In the genomic region with DNA sequence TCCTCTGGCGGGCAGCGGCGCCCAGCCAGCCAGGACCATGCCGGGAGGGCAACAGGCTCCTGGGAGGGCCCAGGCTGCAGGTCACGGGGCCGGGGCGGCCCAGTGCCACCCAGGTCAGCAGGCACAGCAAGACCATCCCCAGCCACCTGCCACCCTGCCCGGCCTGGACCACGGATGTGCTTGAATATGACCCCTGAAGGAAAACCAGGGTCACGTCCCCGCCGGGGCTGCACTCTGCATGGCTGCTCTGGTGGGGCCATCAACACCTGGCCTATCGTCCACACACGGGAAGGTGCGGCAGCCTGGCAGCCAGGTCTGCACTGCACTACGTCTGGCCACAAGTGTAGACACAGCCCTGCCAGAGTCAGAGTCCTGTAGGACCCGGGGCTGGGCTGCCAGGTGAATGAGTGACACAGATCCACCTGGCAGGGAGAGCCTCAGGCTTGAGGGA, we compare ENCODE assay signal across 17 cellular contexts. TPM values are rescaled to one million over a fixed set of nuclear protein-coding genes. Genes with fewer than 3 reads are reported as not detected.
DNase-seq lines count a peak whose midpoint lies in the region; ATAC-seq and TF ChIP-seq lines count a peak whose summit lies in the region.
"Had no signal": no experiment of that assay in that cellular context is flagged by ENCODE, and none has a peak within 500 bp of the region (broad histone marks: within the 10 kb centered on the region; RNA-seq: fewer than 3 reads in every experiment).

No MANE protein-coding gene starts in this region.

- TF ChIP-seq CTCF in heart right ventricle (IDR thresholded peaks at IDR 0.05): no peak
- no peak for TF ChIP-seq CTCF in osteocyte (IDR thresholded peaks at IDR 0.05)

- H3K9me3 Mint-ChIP-seq in osteocyte (ENCODE audit: unreplicated experiment): no peaks in the 10 kb centered on the region

- no peak overlapping the region for H3K4me3 Mint-ChIP-seq in osteocyte (ENCODE audit: unreplicated experiment)
- H3K4me3 Mint-ChIP-seq: activated CD8-positive, alpha-beta T cell treated with anti-CD3 and anti-CD28 coated beads, Interleukin-2, amount 10 ng/mL, durations not matched to agents 7 days and 5 days; stimulated activated naive CD8-positive, alpha-beta T cell treated with anti-CD3 and anti-CD28 coated beads, Interleukin-15, amount 100 ng/mL, for 72 hours had no signal

- ATAC-seq in heart right ventricle: no peak
- no peak for ATAC-seq in GM19467 (IDR thresholded peaks at IDR 0.05; ENCODE audit: unreplicated experiment)
- ATAC-seq: activated CD8-positive, alpha-beta T cell treated with anti-CD3 and anti-CD28 coated beads, Interleukin-2, amount 10 ng/mL, durations not matched to agents 7 days and 5 days; activated naive CD4-positive, alpha-beta T cell treated with anti-CD3 and anti-CD28 coated beads, Interleukin-2, amount 50 U/mL, for 72 hours; stimulated activated naive CD8-positive, alpha-beta T cell treated with anti-CD3 and anti-CD28 coated beads, Interleukin-15, amount 100 ng/mL, for 72 hours had no signal

- intact Hi-C loops in cardiac septum (cut with DNase I): no loop called here
- intact Hi-C loops in heart right ventricle (cut with DNase I): loop anchor here in 3 of 10 donors (10.0 kb wide), 2 partner anchors 56 to 396 kb away; no protein-coding TSS in a partner anchor

- no peaks in the 10 kb centered on the region for H3K9me3 ChIP-seq in heart right ventricle

- no peaks in the 10 kb centered on the region for H3K27me3 Mint-ChIP-seq in osteocyte (ENCODE audit: unreplicated experiment)

- 89 to 91% methylated on average over 15 to 17 of the region's 17 CpGs for WGBS in heart right ventricle, 2 donors

- H3K4me1 ChIP-seq in heart right ventricle: peaks cover 4 to 43% (median 28%) of the 10 kb centered on the region in 9 donors

- peaks cover 0 to 8% (median 0%) of the 10 kb centered on the region in 7 donors for H3K27me3 ChIP-seq in heart right ventricle

- H3K27ac Mint-ChIP-seq in osteocyte (ENCODE audit: unreplicated experiment): no peak overlapping the region
- H3K27ac Mint-ChIP-seq: activated CD8-positive, alpha-beta T cell treated with anti-CD3 and anti-CD28 coated beads, Interleukin-2, amount 10 ng/mL, durations not matched to agents 7 days and 5 days; activated naive CD4-positive, alpha-beta T cell treated with anti-CD3 and anti-CD28 coated beads, Interleukin-2, amount 50 U/mL, for 72 hours; progenitor cell of endocrine pancreas; stimulated activated naive CD8-positive, alpha-beta T cell treated with anti-CD3 and anti-CD28 coated beads, Interleukin-15, amount 100 ng/mL, for 72 hours had no signal

- H3K27ac ChIP-seq in heart right ventricle: no peak overlapping the region
- H3K27ac ChIP-seq: GM23248, HL-60 had no signal

- peak; percentile 65 for DNase-seq in cardiac septum (ENCODE audit: low spot score)
- DNase-seq in heart right ventricle: no peak
- peak; percentile 41 for DNase-seq in ecto neural progenitor cell (ENCODE audit: low spot score)
- DNase-seq in osteocyte (ENCODE audit: extremely low spot score, unreplicated experiment): peak; percentile 83
- DNase-seq in ureter (ENCODE audit: low spot score): peak; percentile 42
- DNase-seq in stimulated activated naive CD4-positive, alpha-beta T cell (lab: John Stamatoyannopoulos, UW): no peak
- DNase-seq in GF-D8 (lab: John Stamatoyannopoulos, UW): no peak
- DNase-seq: activated CD8-positive, alpha-beta T cell treated with anti-CD3 and anti-CD28 coated beads, Interleukin-2, amount 10 ng/mL, durations not matched to agents 7 days and 5 days; COR-L47; GM23248; hippocampal formation; NCI-H526 treated with DMSO at 0.1 percent for 48 hours had no signal

- peaks cover 17% of the 10 kb centered on the region for H3K4me1 Mint-ChIP-seq in osteocyte (ENCODE audit: unreplicated experiment)

- H3K36me3 ChIP-seq in heart right ventricle: peaks cover 0 to 4% (median 0%) of the 10 kb centered on the region in 9 donors

- peaks cover 7% of the 10 kb centered on the region for H3K36me3 Mint-ChIP-seq in osteocyte (ENCODE audit: unreplicated experiment)

- H3K4me3 ChIP-seq in heart right ventricle: no peak overlapping the region
- H3K4me3 ChIP-seq: GM23248 had no signal

RNA-seq across cellular contexts. Expression of a gene that starts 6.9 kb away (rescaled TPM):
- total RNA-seq in cardiac septum (6.5 TPM), heart right ventricle (10 to 100 TPM in 5 of 10 donors, 1 to 10 TPM in 3, under 1 TPM in 2; 0.39 to 27.9 (median 8.6) TPM), osteocyte (4.8 and 4.9 TPM in 2 replicates), ureter (2.7 TPM)
- polyA plus RNA-seq in heart right ventricle: under 1 TPM; 0.39 to 0.80 TPM
- total RNA-seq: activated CD8-positive, alpha-beta T cell treated with anti-CD3 and anti-CD28 coated beads, Interleukin-2, amount 10 ng/mL, durations not matched to agents 7 days and 5 days; activated naive CD4-positive, alpha-beta T cell treated with anti-CD3 and anti-CD28 coated beads, Interleukin-2, amount 50 U/mL, for 72 hours had no signal

Comparison
In these comparisons a context has a peak if more than half of its experiments do, and no peak if none do; other contexts are left out.
1. DNase-seq: peak in cardiac septum (single experiment), ecto neural progenitor cell (single experiment), osteocyte (single experiment) and ureter (single experiment); none in heart right ventricle (0 of 2), stimulated activated naive CD4-positive, alpha-beta T cell (0 of 6) and GF-D8 (single experiment).